In genomic region chr2:105338020-105338385, GRCh38 we compare ENCODE assay signal across 8 cellular contexts. TPM values are rescaled to one million over a fixed set of nuclear protein-coding genes. Genes with fewer than 3 reads are reported as not detected.
A peak's percentile ranks its signal among the peaks of the same experiment; 100 is the strongest.
DNase-seq lines count a peak whose midpoint lies in the region; ATAC-seq lines count a peak whose summit lies in the region.

No MANE protein-coding gene starts in this region.

- peak overlapping the region; percentile 78 to 97 (median 90) for H3K4me3 ChIP-seq in BLaER1 treated with 17β-estradiol and CSF1 and Interleukin-3, amounts not matched to agents 10 nM and 100 nM
- H3K4me3 ChIP-seq in Karpas-422 (ENCODE audit: low read length) = peak overlapping the region; percentile 98

- H3K4me3 Mint-ChIP-seq in natural killer cell treated with Interleukin-12 subunit alpha and Interleukin-12 subunit beta and Interleukin-15 and Interleukin-18, amount 100 ng/mL, for 72 hours = peak overlapping the region; percentile 97

- H3K27ac ChIP-seq in BLaER1 treated with 17β-estradiol and CSF1 and Interleukin-3, amounts not matched to agents 10 nM and 100 nM = peak overlapping the region; percentile 95 to 100 (median 98)
- H3K27ac ChIP-seq in Karpas-422 (ENCODE audit: low read length) = peak overlapping the region; percentile 6; the same call in 1 of the 2 replicates

- H3K27me3 ChIP-seq in BLaER1 treated with 17β-estradiol and CSF1 and Interleukin-3, amounts not matched to agents 10 nM and 100 nM = no peaks in the 10 kb centered on the region
- H3K27me3 ChIP-seq in Karpas-422 (ENCODE audit: low read length) = no peaks in the 10 kb centered on the region

- peak overlapping the region; percentile 97 to 99 for H3K27ac Mint-ChIP-seq in natural killer cell treated with Interleukin-12 subunit alpha and Interleukin-12 subunit beta and Interleukin-15 and Interleukin-18, amount 100 ng/mL, for 72 hours

- H3K27me3 Mint-ChIP-seq in natural killer cell treated with Interleukin-12 subunit alpha and Interleukin-12 subunit beta and Interleukin-15 and Interleukin-18, amount 100 ng/mL, for 72 hours = no peaks in the 10 kb centered on the region

- no peaks in the 10 kb centered on the region for H3K9me3 ChIP-seq in BLaER1 treated with 17β-estradiol and CSF1 and Interleukin-3, amounts not matched to agents 10 nM and 100 nM (replicated peaks in 1 of 11)
- H3K9me3 ChIP-seq in Karpas-422 (ENCODE audit: low read length) = no peaks in the 10 kb centered on the region

- no peak for DNase-seq in Karpas-422
- DNase-seq in dermis blood vessel endothelial cell = peak; percentile 30
- DNase-seq in natural killer cell treated with Interleukin-12 subunit alpha and Interleukin-12 subunit beta and Interleukin-15 and Interleukin-18, amount 100 ng/mL, for 72 hours (ENCODE audit: low spot score) = no peak
- DNase-seq in OCI-M2 (lab: John Stamatoyannopoulos, UW; ENCODE audit: unreplicated experiment) = no peak
- no peak for DNase-seq in hypothalamus (lab: John Stamatoyannopoulos, UW)

- no peak overlapping the region for H2AFZ ChIP-seq in Karpas-422 (ENCODE audit: low read length)

- H3K4me1 Mint-ChIP-seq in natural killer cell treated with Interleukin-12 subunit alpha and Interleukin-12 subunit beta and Interleukin-15 and Interleukin-18, amount 100 ng/mL, for 72 hours (ENCODE audit: low read depth in 2 of 2) = peaks cover 24 to 25% of the 10 kb centered on the region in 2 donors

- H3K36me3 ChIP-seq in BLaER1 treated with 17β-estradiol and CSF1 and Interleukin-3, amounts not matched to agents 10 nM and 100 nM = peaks cover 39 to 60% (median 48%) of the 10 kb centered on the region in 11 experiments
- peaks cover 30% of the 10 kb centered on the region; the same call in 1 of the 2 replicates for H3K36me3 ChIP-seq in Karpas-422 (ENCODE audit: insufficient read depth, low read length)

- peak; percentile 20 for ATAC-seq in GM21367 (IDR thresholded peaks at IDR 0.05; ENCODE audit: unreplicated experiment)
- ATAC-seq in natural killer cell treated with Interleukin-12 subunit alpha and Interleukin-12 subunit beta and Interleukin-15 and Interleukin-18, amount 100 ng/mL, for 72 hours = no peak
- no peak for ATAC-seq in HG02884 (IDR thresholded peaks at IDR 0.05; ENCODE audit: unreplicated experiment)

- peak overlapping the region; percentile 75 to 98 (median 94) for H3K4me2 ChIP-seq in BLaER1 treated with 17β-estradiol and CSF1 and Interleukin-3, amounts not matched to agents 10 nM and 100 nM
- peak overlapping the region; percentile 79 for H3K4me2 ChIP-seq in Karpas-422 (ENCODE audit: low read depth, low read length, poor library complexity, severe bottlenecking)

- H4K20me1 ChIP-seq in BLaER1 treated with 17β-estradiol and CSF1 and Interleukin-3, amounts not matched to agents 10 nM and 100 nM = peaks cover 0 to 17% (median 6%) of the 10 kb centered on the region in 11 experiments; a peak in 6 of 22 replicates
- H4K20me1 ChIP-seq in Karpas-422 (ENCODE audit: insufficient read depth, low read depth, low read length) = peaks cover 5% of the 10 kb centered on the region; the same call in 1 of the 2 replicates

- peak overlapping the region; percentile 93 to 99 (median 97) for H3K9ac ChIP-seq in BLaER1 treated with 17β-estradiol and CSF1 and Interleukin-3, amounts not matched to agents 10 nM and 100 nM
- peak overlapping the region; percentile 95 for H3K9ac ChIP-seq in Karpas-422 (ENCODE audit: low read length)

- no peaks in the 10 kb centered on the region for H3K9me3 Mint-ChIP-seq in natural killer cell treated with Interleukin-12 subunit alpha and Interleukin-12 subunit beta and Interleukin-15 and Interleukin-18, amount 100 ng/mL, for 72 hours

- H3K36me3 Mint-ChIP-seq in natural killer cell treated with Interleukin-12 subunit alpha and Interleukin-12 subunit beta and Interleukin-15 and Interleukin-18, amount 100 ng/mL, for 72 hours = peaks cover 11% of the 10 kb centered on the region

- peaks cover 18 to 39% (median 24%) of the 10 kb centered on the region in 10 experiments for H3K4me1 ChIP-seq in BLaER1 treated with 17β-estradiol and CSF1 and Interleukin-3, amounts not matched to agents 10 nM and 100 nM
- H3K4me1 ChIP-seq in Karpas-422 (ENCODE audit: low read length) = peaks cover 28% of the 10 kb centered on the region

- H3K9me2 ChIP-seq in Karpas-422 (replicated peaks; ENCODE audit: insufficient read depth, low read length) = no peaks in the 10 kb centered on the region

- H3K79me2 ChIP-seq in Karpas-422 (ENCODE audit: low read length) = peaks cover 71% of the 10 kb centered on the region

RNA-seq across cellular contexts. Expression of gene C2orf49, which starts 0.7 kb away (rescaled TPM):
- 26.3 and 42.4 TPM in 2 replicates for total RNA-seq in Karpas-422 (2014; rRNA removed; shearing (Covaris generic); ENCODE audit: low replicate concordance)
- 18.4 and 18.8 TPM in 2 replicates for total RNA-seq in dermis blood vessel endothelial cell
- total RNA-seq in natural killer cell treated with Interleukin-12 subunit alpha and Interleukin-12 subunit beta and Interleukin-15 and Interleukin-18, amount 100 ng/mL, for 72 hours = 10 to 100 TPM; 16.5 to 17.6 TPM

RNA-seq across cellular contexts. Expression of gene TGFBRAP1, which starts 8.5 kb away (rescaled TPM):
- 23.0 and 30.2 TPM in 2 replicates for total RNA-seq in Karpas-422 (2014; rRNA removed; shearing (Covaris generic); ENCODE audit: low replicate concordance)
- 47.8 and 75.1 TPM in 2 replicates for total RNA-seq in dermis blood vessel endothelial cell
- total RNA-seq in natural killer cell treated with Interleukin-12 subunit alpha and Interleukin-12 subunit beta and Interleukin-15 and Interleukin-18, amount 100 ng/mL, for 72 hours = 10 to 100 TPM; 19.9 to 38.0 TPM
